Comparison of ENCODE assay signal across 23 cellular contexts in genomic region chr17:67922503-67922902, GRCh38.
DNase-seq lines count a peak whose midpoint lies in the region; ATAC-seq and TF ChIP-seq lines count a peak whose summit lies in the region.
"Had no signal": no experiment of that assay in that cellular context is flagged by ENCODE, and none has a peak within 500 bp of the region (broad histone marks: within the 10 kb centered on the region; RNA-seq: fewer than 3 reads in every experiment).

No MANE protein-coding gene starts in this region.

- H3K27me3 ChIP-seq in PC-9 (ENCODE audit: insufficient read depth, low read depth), result no peaks in the 10 kb centered on the region
- H3K27me3 ChIP-seq: gastroesophageal sphincter, testis, vagina had no signal

- peak; percentile 28 for DNase-seq in Ammon's horn (ENCODE audit: low spot score)
- peak; percentile 14 to 67 for DNase-seq in NCI-H446 (lab: John Stamatoyannopoulos, UW)
- peak; percentile 27 for DNase-seq in fibroblast of mammary gland (ENCODE audit: low read depth)
- DNase-seq in pons (ENCODE audit: low spot score), result peak; percentile 20
- no peak for DNase-seq in PC-9
- no peak for DNase-seq in activated naive CD4-positive, alpha-beta T cell treated with anti-CD3 and anti-CD28 coated beads, Interleukin-2, amount 50 U/mL, for 72 hours (ENCODE audit: low spot score in 2 of 2)
- no peak for DNase-seq in DMS153 (lab: John Stamatoyannopoulos, UW)
- DNase-seq: activated CD4-positive, alpha-beta T cell treated with anti-CD3 and anti-CD28 coated beads for 4 hours; activated CD8-positive, alpha-beta memory T cell treated with anti-CD3 and anti-CD28 coated beads, Interleukin-2, amount 10 ng/mL, durations not matched to agents 7 days and 5 days; aorta; cerebellar nuclear complex; mammary epithelial cell; NCI-H187; NCI-H526 treated with DMSO at 0.1 percent for 48 hours; nucleus accumbens; stimulated activated CD4-positive, alpha-beta T cell treated with anti-CD3 and anti-CD28 coated beads, Interleukin-2, amount 100 ng/mL, for 48 hours; testis had no signal

- ATAC-seq in activated naive CD4-positive, alpha-beta T cell treated with anti-CD3 and anti-CD28 coated beads, Interleukin-2, amount 50 U/mL, for 72 hours, result no peak
- ATAC-seq: activated CD8-positive, alpha-beta memory T cell treated with anti-CD3 and anti-CD28 coated beads, Interleukin-2, amount 10 ng/mL, durations not matched to agents 7 days and 5 days; gastroesophageal sphincter; stimulated activated memory B cell treated with anti-CD40 and anti-IgM and Interleukin-4, amounts not matched to agents 10 μg/mL and 1 μg/mL and 100 μg/mL, for 72 hours had no signal

- no peaks in the 10 kb centered on the region for H3K9me3 ChIP-seq in PC-9 (ENCODE audit: insufficient read depth, low read depth)
- H3K9me3 ChIP-seq: gastroesophageal sphincter, testis, vagina had no signal

- H3K27ac Mint-ChIP-seq in activated naive CD4-positive, alpha-beta T cell treated with anti-CD3 and anti-CD28 coated beads, Interleukin-2, amount 50 U/mL, for 72 hours, result peak overlapping the region in 1 of 2 donors; percentile 75
- H3K27ac Mint-ChIP-seq: activated CD8-positive, alpha-beta memory T cell treated with anti-CD3 and anti-CD28 coated beads, Interleukin-2, amount 10 ng/mL, durations not matched to agents 7 days and 5 days; stimulated activated memory B cell treated with anti-CD40 and anti-IgM and Interleukin-4, amounts not matched to agents 10 μg/mL and 1 μg/mL and 100 μg/mL, for 72 hours; T-helper 1 cell treated with Interleukin-12 subunit alpha and Interleukin-12 subunit beta and Interleukin-4 antibody, amounts not matched to agents 30 μg/mL and 1 μg/mL, for 36 hours had no signal

- no peak overlapping the region for H3K4me3 ChIP-seq in fibroblast of mammary gland (ENCODE audit: control insufficient read depth, low read depth, low read length)
- no peak overlapping the region for H3K4me3 ChIP-seq in PC-9
- H3K4me3 ChIP-seq: gastroesophageal sphincter, testis, vagina had no signal

- no peaks in the 10 kb centered on the region for H3K4me1 ChIP-seq in PC-9 (replicated peaks; ENCODE audit: insufficient read depth)
- H3K4me1 ChIP-seq: gastroesophageal sphincter, vagina had no signal

- H3K9me3 Mint-ChIP-seq in activated naive CD4-positive, alpha-beta T cell treated with anti-CD3 and anti-CD28 coated beads, Interleukin-2, amount 50 U/mL, for 72 hours, result no peaks in the 10 kb centered on the region
- H3K9me3 Mint-ChIP-seq: CD14-positive monocyte; stimulated activated memory B cell treated with anti-CD40 and anti-IgM and Interleukin-4, amounts not matched to agents 10 μg/mL and 1 μg/mL and 100 μg/mL, for 72 hours; T-helper 1 cell treated with Interleukin-12 subunit alpha and Interleukin-12 subunit beta and Interleukin-4 antibody, amounts not matched to agents 30 μg/mL and 1 μg/mL, for 36 hours had no signal

- no peak overlapping the region for H3K27ac ChIP-seq in PC-9
- H3K27ac ChIP-seq: gastroesophageal sphincter, vagina had no signal

- peaks cover 16% of the 10 kb centered on the region for H3K36me3 ChIP-seq in PC-9 (ENCODE audit: low read depth)

- no peaks in the 10 kb centered on the region for H3K36me3 Mint-ChIP-seq in activated naive CD4-positive, alpha-beta T cell treated with anti-CD3 and anti-CD28 coated beads, Interleukin-2, amount 50 U/mL, for 72 hours
- H3K36me3 Mint-ChIP-seq: activated naive CD8-positive, alpha-beta T cell had no signal

- H3F3A ChIP-seq in PC-9 (ENCODE audit: insufficient read depth, low read depth), result 0 out of 2 replicates have a peak, but pooled peaks cover 3% of the 10 kb centered on the region

- intact Hi-C loops in PC-9 (cut with micrococcal nuclease; ENCODE audit: unreplicated experiment), result no loop called here

- POLR2A ChIA-PET in PC-9 (lab: Charles Lee; ENCODE audit: unreplicated experiment), result interaction anchor here (0.6 kb wide), 1 partner anchor 302 kb away, joined by 6 read pairs; no protein-coding TSS in a partner anchor

- BruUV-seq in PC-9 (replicated peaks; lab: Mats Ljungman, UMichigan), result no TSS peak

- CTCF ChIA-PET in PC-9 (lab: Charles Lee), result no interaction called here

- H4K20me1 ChIP-seq in PC-9 (ENCODE audit: insufficient read depth), result no peaks in the 10 kb centered on the region; the same call in 1 of the 2 replicates

- H3K9me2 ChIP-seq in PC-9 (ENCODE audit: insufficient read depth), result no peaks in the 10 kb centered on the region

- H3K79me2 ChIP-seq in PC-9 (ENCODE audit: low read depth), result no peaks in the 10 kb centered on the region

- no peak overlapping the region for H2AFZ ChIP-seq in PC-9

- no peak for TF ChIP-seq CTCF in fibroblast of mammary gland (conservative IDR thresholded peaks at IDR 0.05; ENCODE audit: control insufficient read depth, insufficient read depth, low read depth, low read length)
- no peak for TF ChIP-seq CTCF in PC-9 (conservative IDR thresholded peaks at IDR 0.05)

- H3K4me2 ChIP-seq in PC-9, result no peak overlapping the region

Comparison
In these comparisons a context has a peak if more than half of its experiments do, and no peak if none do; other contexts are left out.
1. DNase-seq: peak in Ammon's horn (single experiment), NCI-H446 (2 of 2), fibroblast of mammary gland (single experiment) and pons (single experiment); none in PC-9 (0 of 2), activated naive CD4-positive, alpha-beta T cell treated with anti-CD3 and anti-CD28 coated beads, Interleukin-2, amount 50 U/mL, for 72 hours (0 of 2) and DMS153 (single experiment).